24 cellular contexts compared by ENCODE assay signal in the genomic region with DNA sequence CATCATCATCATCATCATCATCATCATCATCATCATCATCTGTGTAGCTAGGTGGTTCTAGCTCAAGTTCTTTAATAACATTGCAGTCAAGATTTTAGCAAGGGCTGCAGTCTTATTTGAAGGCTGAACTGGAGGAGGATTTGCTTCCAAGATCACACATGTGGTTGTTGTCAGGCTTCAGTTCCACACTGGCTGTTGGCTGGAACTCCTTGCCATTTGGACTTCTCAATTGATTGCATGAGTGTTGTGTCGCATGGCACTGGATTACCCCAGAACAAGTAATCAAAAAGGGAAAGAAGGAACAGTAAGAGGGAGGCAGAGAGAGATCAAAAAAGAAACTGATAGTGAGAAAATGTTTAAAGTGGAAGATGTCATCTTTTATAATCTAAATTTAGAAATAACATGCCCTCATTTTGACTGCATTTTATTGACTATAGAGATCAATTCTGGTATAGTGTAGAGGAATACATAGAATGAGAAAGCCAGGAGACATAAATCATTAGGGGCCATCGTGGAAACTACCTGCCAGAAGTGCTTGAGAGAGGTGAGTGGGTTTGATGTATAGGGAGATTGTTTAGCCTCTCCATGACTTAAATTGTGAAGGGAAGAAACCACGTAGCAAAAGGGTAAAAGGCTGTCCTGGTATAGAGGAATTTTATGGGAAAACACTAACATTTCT.
A peak's percentile ranks its signal among the peaks of the same experiment; 100 is the strongest.
DNase-seq lines count a peak whose midpoint lies in the region; ATAC-seq, FAIRE-seq and TF ChIP-seq lines count a peak whose summit lies in the region.
"Had no signal": no experiment of that assay in that cellular context is flagged by ENCODE, and none has a peak within 500 bp of the region (broad histone marks: within the 10 kb centered on the region; RNA-seq: fewer than 3 reads in every experiment).

No MANE protein-coding gene starts in this region.

- no peak overlapping the region for H2AFZ ChIP-seq in osteoblast (ENCODE audit: low read length)

- WGBS in spleen, 5 donors = 60 to 81% (median 66%) methylated on average over 3 of the region's 3 CpGs

- FAIRE-seq in GM12891 (lab: Jason Lieb, UNC) = peak; percentile 26
- FAIRE-seq: TTC549 had no signal

- H3K4me2 ChIP-seq in osteoblast (ENCODE audit: insufficient read depth, low read length) = no peak overlapping the region
- H3K4me2 ChIP-seq: smooth muscle cell had no signal

- H3K27ac ChIP-seq in spleen = no peak overlapping the region
- H3K27ac ChIP-seq in osteoblast (ENCODE audit: low read depth, low read length) = no peak overlapping the region
- H3K27ac ChIP-seq: ascending aorta, dorsolateral prefrontal cortex, foreskin keratinocyte had no signal

- H3K79me2 ChIP-seq in osteoblast (ENCODE audit: insufficient read depth, low read length) = no peaks in the 10 kb centered on the region

- ATAC-seq in GM21529 (IDR thresholded peaks at IDR 0.05; ENCODE audit: unreplicated experiment) = peak; percentile 38
- peak; percentile 36 for ATAC-seq in HG03565 (IDR thresholded peaks at IDR 0.05; ENCODE audit: unreplicated experiment)
- ATAC-seq in GM21367 (IDR thresholded peaks at IDR 0.05; ENCODE audit: unreplicated experiment) = no peak
- ATAC-seq: foreskin keratinocyte had no signal

- H3K4me3 ChIP-seq in spleen (no peak overlapping the region), osteoblast (ENCODE audit: insufficient read depth, low read length) (no peak overlapping the region)
- H3K4me3 ChIP-seq: ascending aorta, dorsolateral prefrontal cortex, smooth muscle cell had no signal

- TF ChIP-seq POLR2A in GM12891 (IDR thresholded peaks at IDR 0.05; ENCODE audit: low read depth, low read length) (no peak), spleen (IDR thresholded peaks at IDR 0.05) (no peak)

- intact Hi-C loops in spleen (cut with DNase I; ENCODE audit: low total_unique reads) = no loop called here

- no peaks in the 10 kb centered on the region for H4K20me1 ChIP-seq in osteoblast (ENCODE audit: insufficient read depth, low read length)

- H3K27me3 ChIP-seq in spleen (replicated peaks in 1 of 7) = no peaks in the 10 kb centered on the region
- no peaks in the 10 kb centered on the region for H3K27me3 ChIP-seq in osteoblast (ENCODE audit: insufficient read depth, low read length)
- H3K27me3 ChIP-seq: ascending aorta, dorsolateral prefrontal cortex had no signal

- no peaks in the 10 kb centered on the region for H3K9me3 ChIP-seq in spleen
- no peaks in the 10 kb centered on the region for H3K9me3 ChIP-seq in osteoblast (ENCODE audit: low read depth, low read length)
- H3K9me3 ChIP-seq: ascending aorta had no signal

- H3K4me1 ChIP-seq in spleen (peaks cover 0 to 4% (median 0%) of the 10 kb centered on the region in 6 donors), osteoblast (ENCODE audit: insufficient read depth, low read length) (no peaks in the 10 kb centered on the region)
- H3K4me1 ChIP-seq: ascending aorta, foreskin keratinocyte had no signal

- no peaks in the 10 kb centered on the region for H3K36me3 ChIP-seq in spleen
- no peaks in the 10 kb centered on the region for H3K36me3 ChIP-seq in osteoblast (ENCODE audit: insufficient read depth, low read length)
- H3K36me3 ChIP-seq: ascending aorta had no signal

- no peak for TF ChIP-seq CTCF in GM10266 (IDR thresholded peaks at IDR 0.05; ENCODE audit: control insufficient read depth, insufficient read depth, low read depth, missing control alignments)
- TF ChIP-seq CTCF in spleen (IDR thresholded peaks at IDR 0.05 in 8 of 11, conservative IDR thresholded peaks at IDR 0.05 in 3 of 11) = no peak
- no peak for TF ChIP-seq CTCF in osteoblast (IDR thresholded peaks at IDR 0.05; ENCODE audit: extremely low read depth, low read depth, low read length)

- DNase-seq in GM10266 (ENCODE audit: extremely low spot score) (peak; percentile 18), GM12891 (ENCODE audit: insufficient read length, low spot score) (no peak), spleen (no peak), NCI-H446 treated with DMSO at 0.1 percent for 48 hours (lab: John Stamatoyannopoulos, UW) (no peak), osteoblast (ENCODE audit: insufficient read length, low spot score, missing footprints) (no peak)
- DNase-seq: activated CD8-positive, alpha-beta memory T cell treated with anti-CD3 and anti-CD28 coated beads, Interleukin-2, amount 50 U/mL, for 48 hours; activated naive CD4-positive, alpha-beta T cell treated with Interleukin-2 at 50 U/mL for 16 hours; CD4-positive, alpha-beta memory T cell; DMS53; dorsolateral prefrontal cortex; foreskin keratinocyte; GF-D8; GOT3; hippocampal formation; NCI-H1436 treated with DMSO at 0.1 percent for 48 hours; NCI-H526; RPMI8226; stimulated activated CD4-positive, alpha-beta T cell treated with anti-CD3 and anti-CD28 coated beads, Interleukin-4, amount 100 ng/mL, for 24 hours had no signal

TF ChIP-seq in GM12891, 5 proteins besides CTCF, POLR2A, EP300 and RAD21:
- TF ChIP-seq POU2F2 (IDR thresholded peaks at IDR 0.05; ENCODE audit: low read depth, low read length) (no peak), TAF1 (IDR thresholded peaks at IDR 0.05; ENCODE audit: low read depth, low read length) (no peak), SPI1 (IDR thresholded peaks at IDR 0.05; ENCODE audit: low read depth, low read length) (no peak), PAX5 (IDR thresholded peaks at IDR 0.05; ENCODE audit: insufficient read depth, low read length, severe bottlenecking) (no peak), POLR2AphosphoS5 (IDR thresholded peaks at IDR 0.05; ENCODE audit: low read depth, low read length) (no peak)
